In genomic region chr17:45149037-45149668, GRCh38 we compare ENCODE assay signal across 8 cellular contexts. TPM values are rescaled to one million over a fixed set of nuclear protein-coding genes. Genes with fewer than 3 reads are reported as not detected.
A peak's percentile ranks its signal among the peaks of the same experiment; 100 is the strongest.
DNase-seq lines count a peak whose midpoint lies in the region; ATAC-seq and TF ChIP-seq lines count a peak whose summit lies in the region.

No MANE protein-coding gene starts in this region.

- POLR2A ChIA-PET in RWPE1 (lab: Yijun Ruan, JAX; ENCODE audit: low non-redundant PET): interaction anchor here (0.5 to 4.8 kb wide), 17 partner anchors 10 to 276 kb away, joined by 3 to 51 read pairs (median 5); partner anchors contain the start of genes ACBD4 and HEXIM2
- POLR2A ChIA-PET in naive thymus-derived CD8-positive, alpha-beta T cell (lab: Charles Lee): interaction anchor here (0.5 to 11.0 kb wide), 28 partner anchors 9 to 933 kb away, joined by 3 to 676 read pairs (median 9); partner anchors contain the start of genes ACBD4, EFTUD2, FMNL1 and HEXIM2

- H3K4me1 Mint-ChIP-seq in naive thymus-derived CD8-positive, alpha-beta T cell: peaks cover 34 to 67% (median 49%) of the 10 kb centered on the region in 4 donors

- CTCF ChIA-PET in RWPE1 (lab: Yijun Ruan, JAX): interaction anchor here (0.6 to 5.8 kb wide), 19 partner anchors 11 to 1004 kb away, joined by 3 to 99 read pairs (median 4); partner anchors contain the start of genes ACBD4, HEXIM2 and PLCD3

- peak; percentile 25 for ATAC-seq in GM18505 (IDR thresholded peaks at IDR 0.05; ENCODE audit: unreplicated experiment)
- ATAC-seq in naive thymus-derived CD8-positive, alpha-beta T cell: peak; percentile 29 to 32

- peak overlapping the region; percentile 67 for H3K4me3 ChIP-seq in LNCaP clone FGC (ENCODE audit: low read depth, low read length)

- DNase-seq in LNCaP clone FGC (ENCODE audit: low read depth) (no peak), RWPE1 (ENCODE audit: low spot score) (no peak), activated gamma-delta T cell (lab: John Stamatoyannopoulos, UW) (peak; percentile 42), fibroblast of peridontal ligament (ENCODE audit: extremely low read depth) (peak; percentile 75), superior temporal gyrus (ENCODE audit: extremely low spot score) (peak; percentile 84)
- peak; percentile 59 to 85 (median 73) for DNase-seq in naive thymus-derived CD8-positive, alpha-beta T cell

- no peaks in the 10 kb centered on the region for H3K9me3 Mint-ChIP-seq in naive thymus-derived CD8-positive, alpha-beta T cell

- peak overlapping the region; percentile 93 to 99 (median 96) for H3K4me3 Mint-ChIP-seq in naive thymus-derived CD8-positive, alpha-beta T cell

- H3K27ac Mint-ChIP-seq in naive thymus-derived CD8-positive, alpha-beta T cell: peak overlapping the region; percentile 97 to 100 (median 100)

- peaks cover 0 to 3% (median 0%) of the 10 kb centered on the region in 5 donors for H3K27me3 Mint-ChIP-seq in naive thymus-derived CD8-positive, alpha-beta T cell

- TF ChIP-seq CTCF in 22Rv1 (IDR thresholded peaks at IDR 0.05): peak; percentile 86
- peak; percentile 85 for TF ChIP-seq CTCF in LNCaP clone FGC (IDR thresholded peaks at IDR 0.05; ENCODE audit: control insufficient read depth, extremely low read depth, insufficient read depth)
- TF ChIP-seq CTCF in RWPE1 (conservative IDR thresholded peaks at IDR 0.05; ENCODE audit: low read depth): peak; percentile 96

- H3K27ac ChIP-seq in 22Rv1: peak overlapping the region; percentile 99
- H3K27ac ChIP-seq in RWPE1: peak overlapping the region; percentile 95

- no peak for TF ChIP-seq POLR2A in GM18505 (IDR thresholded peaks at IDR 0.05; ENCODE audit: borderline replicate concordance, extremely low read depth, insufficient read depth, insufficient read length)

- H3K36me3 Mint-ChIP-seq in naive thymus-derived CD8-positive, alpha-beta T cell: peaks cover 0 to 2% (median 0%) of the 10 kb centered on the region in 3 donors

RNA-seq across cellular contexts. Expression of gene HEXIM1, which starts 0.9 kb away (rescaled TPM):
- 10 to 100 TPM; 34.3 to 35.1 TPM for total RNA-seq in naive thymus-derived CD8-positive, alpha-beta T cell
- 1 to 10 TPM; 4.9 to 6.8 (median 5.4) TPM for polyA plus RNA-seq in naive thymus-derived CD8-positive, alpha-beta T cell

RNA-seq across cellular contexts. Expression of gene HEXIM2, which starts 12.5 kb away (rescaled TPM):
- 1 to 10 TPM; 3.4 to 4.4 TPM for total RNA-seq in naive thymus-derived CD8-positive, alpha-beta T cell
- 1 to 10 TPM; 2.6 to 3.6 (median 3.3) TPM for polyA plus RNA-seq in naive thymus-derived CD8-positive, alpha-beta T cell

RNA-seq across cellular contexts. Expression of gene ACBD4, which starts 13.7 kb away (rescaled TPM):
- total RNA-seq in naive thymus-derived CD8-positive, alpha-beta T cell: 10 to 100 TPM; 39.4 to 48.5 TPM
- 10 to 100 TPM; 10.5 to 17.4 (median 11.7) TPM for polyA plus RNA-seq in naive thymus-derived CD8-positive, alpha-beta T cell

RNA-seq across cellular contexts. Expression of gene PLCD3, which starts 16.8 kb away (rescaled TPM):
- total RNA-seq in naive thymus-derived CD8-positive, alpha-beta T cell: 1 to 10 TPM; 1.6 to 4.0 TPM
- under 1 TPM; 0.35 to 0.65 (median 0.56) TPM for polyA plus RNA-seq in naive thymus-derived CD8-positive, alpha-beta T cell

Comparison
In these comparisons a context has a peak if more than half of its experiments do, and no peak if none do; other contexts are left out.
1. DNase-seq: peak in activated gamma-delta T cell (single experiment), fibroblast of peridontal ligament (single experiment), naive thymus-derived CD8-positive, alpha-beta T cell (10 of 10) and superior temporal gyrus (single experiment); none in LNCaP clone FGC (single experiment) and RWPE1 (single experiment).
2. Peak in every context shown above with its lines, with median percentiles within 50 percentile points of each other: CTCF ChIP-seq.